ENCODE assay signal across 27 cellular contexts in the genomic region with DNA sequence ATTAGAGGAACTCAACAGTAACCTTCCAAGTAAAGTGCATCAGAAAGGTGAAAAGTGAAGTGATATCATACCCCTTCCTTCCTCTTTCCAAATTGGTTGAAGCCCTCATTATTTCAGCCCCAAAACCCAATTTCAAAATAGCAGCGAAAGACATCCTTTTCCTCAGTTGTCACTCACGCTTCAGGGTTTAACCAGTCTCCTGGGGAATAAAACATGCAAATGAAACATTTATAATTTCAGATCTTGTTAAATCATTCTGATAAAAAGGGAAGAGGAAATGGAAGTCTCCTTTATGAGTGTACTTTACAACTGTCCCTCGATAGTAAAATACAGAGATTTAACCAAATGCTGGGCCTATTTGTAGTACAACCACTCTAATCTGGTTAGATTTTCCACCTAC. TPM values are rescaled to one million over a fixed set of nuclear protein-coding genes. Genes with fewer than 3 reads are reported as not detected.
A peak's percentile ranks its signal among the peaks of the same experiment; 100 is the strongest.
DNase-seq lines count a peak whose midpoint lies in the region; ATAC-seq and TF ChIP-seq lines count a peak whose summit lies in the region.
"Had no signal": no experiment of that assay in that cellular context is flagged by ENCODE, and none has a peak within 500 bp of the region (broad histone marks: within the 10 kb centered on the region; RNA-seq: fewer than 3 reads in every experiment).

No MANE protein-coding gene starts in this region.

- H3F3A ChIP-seq in DOHH2 (ENCODE audit: control insufficient read depth, insufficient read depth): no peaks in the 10 kb centered on the region

- H4K20me1 ChIP-seq in DOHH2 (ENCODE audit: control insufficient read depth, insufficient read depth, low read depth, low read length) (no peaks in the 10 kb centered on the region), OCI-LY3 (ENCODE audit: insufficient read depth, low read length) (no peaks in the 10 kb centered on the region)

- no peaks in the 10 kb centered on the region for H3K79me2 ChIP-seq in DOHH2 (ENCODE audit: control insufficient read depth, low read length)
- H3K79me2 ChIP-seq in OCI-LY3 (ENCODE audit: low read length): no peaks in the 10 kb centered on the region

- no peak overlapping the region for H2AFZ ChIP-seq in OCI-LY3 (ENCODE audit: low read depth, low read length)

- H3K4me3 ChIP-seq in DOHH2 (ENCODE audit: low read length) (no peak overlapping the region), OCI-LY3 (ENCODE audit: low read length) (no peak overlapping the region), gastrocnemius medialis (no peak overlapping the region)
- H3K4me3 ChIP-seq: heart right ventricle, SJCRH30, upper lobe of right lung had no signal

- H3K9ac ChIP-seq in OCI-LY3 (ENCODE audit: low read length): no peak overlapping the region

- peaks cover 6 to 11% (median 8%) of the 10 kb centered on the region in 3 donors for H3K27me3 Mint-ChIP-seq in naive B cell
- H3K27me3 Mint-ChIP-seq: activated naive CD8-positive, alpha-beta T cell treated with anti-CD3 and anti-CD28 coated beads for 36 hours had no signal

- H3K36me3 Mint-ChIP-seq in naive B cell: no peaks in the 10 kb centered on the region
- H3K36me3 Mint-ChIP-seq: activated naive CD8-positive, alpha-beta T cell treated with anti-CD3 and anti-CD28 coated beads for 36 hours; CD8-positive, alpha-beta T cell; mesothelial cell of epicardium had no signal

- H3K4me1 Mint-ChIP-seq in naive B cell: peaks cover 16 to 23% (median 21%) of the 10 kb centered on the region in 3 donors
- H3K4me1 Mint-ChIP-seq: activated naive CD8-positive, alpha-beta T cell treated with anti-CD3 and anti-CD28 coated beads for 36 hours had no signal

- H3K9me2 ChIP-seq in DOHH2 (replicated peaks; ENCODE audit: control insufficient read depth, low read length): no peaks in the 10 kb centered on the region

- peaks cover 20% of the 10 kb centered on the region for H3K27me3 ChIP-seq in DOHH2 (ENCODE audit: control insufficient read depth, low read length)
- H3K27me3 ChIP-seq in OCI-LY3 (ENCODE audit: low read depth, low read length): peaks cover 30% of the 10 kb centered on the region
- H3K27me3 ChIP-seq in gastrocnemius medialis: no peaks in the 10 kb centered on the region
- H3K27me3 ChIP-seq: heart right ventricle, SJCRH30, upper lobe of right lung had no signal

- peak; percentile 73 for DNase-seq in KBM-7
- peak; percentile 26 for DNase-seq in naive B cell
- no peak for DNase-seq in gastrocnemius medialis
- DNase-seq: activated CD8-positive, alpha-beta memory T cell treated with anti-CD3 and anti-CD28 coated beads, Interleukin-2, amount 50 U/mL, for 4 hours; activated naive CD8-positive, alpha-beta T cell treated with anti-CD3 and anti-CD28 coated beads for 36 hours; CD8-positive, alpha-beta T cell; central memory CD4-positive, alpha-beta T cell; GDM1; GOT3; heart right ventricle; NCI-H187; NCI-H2227 treated with DMSO at 0.1 percent for 48 hours; NCI-H748 treated with DMSO at 0.1 percent for 48 hours; SJCRH30; stimulated activated CD4-positive, alpha-beta T cell treated with anti-CD3 and anti-CD28 coated beads, Interleukin-15, amount 100 ng/mL, for 24 hours; stimulated activated CD8-positive, alpha-beta memory T cell treated with anti-CD3 and anti-CD28 coated beads, Interleukin-4, amount 100 ng/mL, for 48 hours; T-helper 17 cell; upper lobe of right lung had no signal

- H3K9me3 Mint-ChIP-seq in naive B cell: no peaks in the 10 kb centered on the region
- H3K9me3 Mint-ChIP-seq: activated naive CD8-positive, alpha-beta T cell treated with anti-CD3 and anti-CD28 coated beads for 36 hours; activated T-helper 2 cell treated with anti-CD3 and anti-CD28 coated beads, Interferon-gamma antibody, Interleukin-2, Interleukin-4, amounts not matched to agents 10 μg/mL and 5 μg/mL and 100 μg/mL, durations not matched to agents 14 hours and 24 hours and 36 hours; CD8-positive, alpha-beta T cell; mesothelial cell of epicardium had no signal

- in situ Hi-C loops in KBM-7 (cut with MboI; ENCODE audit: low pct_unique_long_range_greater_than_20kb, low sequenced_read_pairs): no loop called here
- in situ Hi-C loops in gastrocnemius medialis (cut with MboI; ENCODE audit: low sequenced_read_pairs in 4 of 4): no loop called here

- TF ChIP-seq CTCF in DOHH2 (IDR thresholded peaks at IDR 0.05; ENCODE audit: low read depth, low read length, poor library complexity, severe bottlenecking) (no peak), OCI-LY3 (IDR thresholded peaks at IDR 0.05; ENCODE audit: low read depth, low read length) (no peak), gastrocnemius medialis (IDR thresholded peaks at IDR 0.05 in 4 of 5, conservative IDR thresholded peaks at IDR 0.05 in 1 of 5) (no peak)

- peak; percentile 62 to 79 for ATAC-seq in naive B cell (ENCODE audit: low read depth in 2 of 2)
- no peak for ATAC-seq in HG03097 (IDR thresholded peaks at IDR 0.05; ENCODE audit: low FRiP score, unreplicated experiment)
- ATAC-seq in gastrocnemius medialis: no peak
- no peak for ATAC-seq in GM18907 (IDR thresholded peaks at IDR 0.05; ENCODE audit: unreplicated experiment)
- ATAC-seq: CD8-positive, alpha-beta T cell; heart right ventricle; left lobe of liver; sciatic nerve; T-helper 17 cell; upper lobe of right lung had no signal

- TF ChIP-seq POLR2A in gastrocnemius medialis (IDR thresholded peaks at IDR 0.05): no peak

- no peaks in the 10 kb centered on the region for H3K9me3 ChIP-seq in DOHH2 (ENCODE audit: control insufficient read depth, insufficient read depth, low read length)
- no peaks in the 10 kb centered on the region for H3K9me3 ChIP-seq in OCI-LY3 (ENCODE audit: insufficient read depth, low read length)
- no peaks in the 10 kb centered on the region for H3K9me3 ChIP-seq in gastrocnemius medialis
- H3K9me3 ChIP-seq: heart right ventricle, SJCRH30, upper lobe of right lung had no signal

- H3K4me2 ChIP-seq in DOHH2 (ENCODE audit: low read length) (peak overlapping the region; percentile 2; the same call in 1 of the 2 replicates), OCI-LY3 (ENCODE audit: low read length) (peak overlapping the region; percentile 30)

- peak overlapping the region in 3 of 6 donors; percentile 1 to 30 (median 12) for H3K27ac Mint-ChIP-seq in naive B cell
- H3K27ac Mint-ChIP-seq: activated naive CD8-positive, alpha-beta T cell treated with anti-CD3 and anti-CD28 coated beads for 36 hours; activated T-helper 2 cell treated with anti-CD3 and anti-CD28 coated beads, Interferon-gamma antibody, Interleukin-2, Interleukin-4, amounts not matched to agents 10 μg/mL and 5 μg/mL and 100 μg/mL, durations not matched to agents 14 hours and 24 hours and 36 hours; CD8-positive, alpha-beta T cell; mesothelial cell of epicardium; T-helper 17 cell had no signal

- H3K4me3 Mint-ChIP-seq in naive B cell: peak overlapping the region in 6 of 8 donors; percentile 10 to 79 (median 42)
- H3K4me3 Mint-ChIP-seq: activated naive CD8-positive, alpha-beta T cell treated with anti-CD3 and anti-CD28 coated beads for 36 hours; CD8-positive, alpha-beta T cell; mesothelial cell of epicardium; T-helper 17 cell had no signal

- H3K27ac ChIP-seq in DOHH2 (ENCODE audit: low read depth, low read length): no peak overlapping the region
- H3K27ac ChIP-seq in OCI-LY3 (ENCODE audit: low read length): no peak overlapping the region
- no peak overlapping the region for H3K27ac ChIP-seq in gastrocnemius medialis
- H3K27ac ChIP-seq: SJCRH30, upper lobe of right lung had no signal

- H3K36me3 ChIP-seq in DOHH2 (ENCODE audit: control insufficient read depth, low read length) (no peaks in the 10 kb centered on the region), OCI-LY3 (replicated peaks; ENCODE audit: low read depth, low read length) (no peaks in the 10 kb centered on the region), gastrocnemius medialis (no peaks in the 10 kb centered on the region)
- H3K36me3 ChIP-seq: heart right ventricle, SJCRH30, upper lobe of right lung had no signal

- intact Hi-C loops in gastrocnemius medialis (cut with DNase I; ENCODE audit: low total_unique reads): no loop called here

- H3K4me1 ChIP-seq in DOHH2 (ENCODE audit: control insufficient read depth, low read length) (peaks cover 17% of the 10 kb centered on the region), OCI-LY3 (ENCODE audit: low read length) (peaks cover 16% of the 10 kb centered on the region), gastrocnemius medialis (no peaks in the 10 kb centered on the region)
- H3K4me1 ChIP-seq: SJCRH30 had no signal

RNA-seq across cellular contexts. Expression of gene TRPM6, which starts 22.5 kb away (rescaled TPM):
- polyA plus RNA-seq in naive B cell (ENCODE audit: low read depth in 6 of 6): not detected
- total RNA-seq in gastrocnemius medialis: under 1 TPM in 3 of 4 donors, not detected in 1; 0.07 to 0.22 (median 0.20) TPM
- total RNA-seq: activated naive CD8-positive, alpha-beta T cell treated with anti-CD3 and anti-CD28 coated beads for 36 hours; CD8-positive, alpha-beta T cell had no signal
- polyA plus RNA-seq: neural cell had no signal

Comparison
In these comparisons a context has a peak if more than half of its experiments do, and no peak if none do; other contexts are left out.
1. DNase-seq: peak in KBM-7 (single experiment) and naive B cell (single experiment); none in gastrocnemius medialis (0 of 2).
2. ATAC-seq: peak in naive B cell (2 of 2); none in HG03097 (single experiment), gastrocnemius medialis (0 of 2) and GM18907 (single experiment).